ENCODE assay signal across 21 cellular contexts in the genomic region with DNA sequence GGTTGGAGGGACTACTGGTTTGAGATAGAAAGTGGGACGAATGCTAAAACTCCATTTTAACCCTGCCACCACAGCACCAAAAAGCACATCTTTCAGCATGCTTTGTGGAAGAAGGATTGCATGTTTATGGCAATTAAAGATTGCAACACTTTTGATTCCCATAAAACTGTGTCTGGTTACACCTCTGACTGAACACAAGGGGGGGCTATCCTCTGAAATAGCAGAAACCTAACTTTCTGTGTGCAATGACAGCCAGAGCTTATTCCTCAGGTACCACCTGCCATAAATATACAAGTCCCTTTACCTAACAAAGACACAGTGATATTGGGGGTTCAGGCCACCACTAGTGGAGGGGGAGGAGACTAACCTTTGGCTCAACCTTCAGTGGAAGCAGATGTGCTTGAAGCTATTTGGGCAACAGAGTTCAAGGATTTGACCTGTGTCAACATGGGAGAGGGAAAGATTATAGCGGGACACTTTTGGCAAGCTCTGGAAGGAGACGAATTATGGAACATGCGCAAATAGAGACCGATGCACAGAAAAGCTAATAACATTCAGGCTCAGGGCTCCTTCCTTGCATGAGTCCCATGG. TPM values are rescaled to one million over a fixed set of nuclear protein-coding genes. Genes with fewer than 3 reads are reported as not detected.
A peak's percentile ranks its signal among the peaks of the same experiment; 100 is the strongest.
DNase-seq lines count a peak whose midpoint lies in the region; TF ChIP-seq lines count a peak whose summit lies in the region.
"Had no signal": no experiment of that assay in that cellular context is flagged by ENCODE, and none has a peak within 500 bp of the region (broad histone marks: within the 10 kb centered on the region; RNA-seq: fewer than 3 reads in every experiment).

No MANE protein-coding gene starts in this region.

- BruUV-seq in PC-9 (replicated peaks; lab: Mats Ljungman, UMichigan) (no TSS peak), Caco-2 (replicated peaks; lab: Mats Ljungman, UMichigan) (no TSS peak)

- DNase-seq in H7 (peak; percentile 49), PC-9 (no peak), hepatocyte (ENCODE audit: low spot score) (peak; percentile 15), KG1 (lab: John Stamatoyannopoulos, UW) (no peak), COLO829 (ENCODE audit: low spot score) (no peak), Caco-2 (no peak), NCI-H2107 treated with DMSO at 0.1 percent for 48 hours (lab: John Stamatoyannopoulos, UW; ENCODE audit: unreplicated experiment) (no peak)
- DNase-seq: activated CD4-positive, CD25-positive, alpha-beta regulatory T cell treated with anti-CD3 and anti-CD28 coated beads, Interleukin-2, amount 50 U/mL, for 72 hours; activated CD8-positive, alpha-beta memory T cell treated with anti-CD3 and anti-CD28 coated beads, Interleukin-2, amount 10 ng/mL, durations not matched to agents 7 days and 5 days; activated effector memory CD4-positive, alpha-beta T cell treated with Interleukin-2 at 50 U/mL for 16 hours; amniotic stem cell; BE2C; naive thymus-derived CD8-positive, alpha-beta T cell; NCI-H774; T-helper 2 cell; thyroid gland had no signal

- no peaks in the 10 kb centered on the region for H3K9me3 ChIP-seq in DOHH2 (ENCODE audit: control insufficient read depth, insufficient read depth, low read length)
- H3K9me3 ChIP-seq in PC-9 (ENCODE audit: insufficient read depth, low read depth): no peaks in the 10 kb centered on the region
- H3K9me3 ChIP-seq in hepatocyte (ENCODE audit: low read depth): no peaks in the 10 kb centered on the region
- H3K9me3 ChIP-seq in Caco-2: 0 out of 2 replicates have a peak, but pooled peaks cover 3% of the 10 kb centered on the region
- H3K9me3 ChIP-seq: BE2C, prostate gland, thyroid gland had no signal

- no peaks in the 10 kb centered on the region for H3K36me3 Mint-ChIP-seq in Caco-2 (ENCODE audit: insufficient read depth, unreplicated experiment)
- H3K36me3 Mint-ChIP-seq: activated CD8-positive, alpha-beta memory T cell treated with anti-CD3 and anti-CD28 coated beads, Interleukin-2, amount 10 ng/mL, durations not matched to agents 7 days and 5 days; naive thymus-derived CD8-positive, alpha-beta T cell had no signal

- H3K4me3 Mint-ChIP-seq in Caco-2 (ENCODE audit: unreplicated experiment): no peak overlapping the region
- H3K4me3 Mint-ChIP-seq: activated CD8-positive, alpha-beta memory T cell treated with anti-CD3 and anti-CD28 coated beads, Interleukin-2, amount 10 ng/mL, durations not matched to agents 7 days and 5 days; naive thymus-derived CD8-positive, alpha-beta T cell had no signal

- H3K79me2 ChIP-seq in DOHH2 (ENCODE audit: control insufficient read depth, low read length) (no peaks in the 10 kb centered on the region), PC-9 (ENCODE audit: low read depth) (no peaks in the 10 kb centered on the region), hepatocyte (no peaks in the 10 kb centered on the region)

- H3K4me3 ChIP-seq in DOHH2 (ENCODE audit: low read length): no peak overlapping the region
- H3K4me3 ChIP-seq in H7 (ENCODE audit: insufficient read depth, low read depth, low read length): no peak overlapping the region
- H3K4me3 ChIP-seq in PC-9: no peak overlapping the region
- no peak overlapping the region for H3K4me3 ChIP-seq in hepatocyte
- H3K4me3 ChIP-seq in Caco-2 (ENCODE audit: low read depth, low read length): no peak overlapping the region
- H3K4me3 ChIP-seq: lung, prostate gland, thyroid gland had no signal

- H3K27me3 Mint-ChIP-seq in Caco-2 (ENCODE audit: insufficient read depth, unreplicated experiment): peaks cover 3% of the 10 kb centered on the region
- H3K27me3 Mint-ChIP-seq: activated CD8-positive, alpha-beta memory T cell treated with anti-CD3 and anti-CD28 coated beads, Interleukin-2, amount 10 ng/mL, durations not matched to agents 7 days and 5 days had no signal

- H3K27ac Mint-ChIP-seq in Caco-2 (ENCODE audit: unreplicated experiment): no peak overlapping the region
- H3K27ac Mint-ChIP-seq: activated CD8-positive, alpha-beta memory T cell treated with anti-CD3 and anti-CD28 coated beads, Interleukin-2, amount 10 ng/mL, durations not matched to agents 7 days and 5 days; naive thymus-derived CD8-positive, alpha-beta T cell had no signal

- CTCF ChIA-PET in PC-9 (lab: Charles Lee) (no interaction called here), Caco-2 (lab: Charles Lee) (no interaction called here)

- POLR2A ChIA-PET in PC-9 (lab: Charles Lee; ENCODE audit: unreplicated experiment): no interaction called here
- POLR2A ChIA-PET in Caco-2 (lab: Charles Lee): no interaction called here

- TF ChIP-seq CTCF in DOHH2 (IDR thresholded peaks at IDR 0.05; ENCODE audit: low read depth, low read length, poor library complexity, severe bottlenecking): peak; percentile 52
- peak; percentile 33; the same call in 1 of the 2 replicates for TF ChIP-seq CTCF in PC-9 (conservative IDR thresholded peaks at IDR 0.05)
- TF ChIP-seq CTCF in hepatocyte (IDR thresholded peaks at IDR 0.05; ENCODE audit: poor library complexity): peak; percentile 15
- no peak for TF ChIP-seq CTCF in Caco-2 (IDR thresholded peaks at IDR 0.05; ENCODE audit: insufficient read depth in 1 of 2, low read depth in 1 of 2, low read length in 1 of 2, severe bottlenecking in 1 of 2, unreplicated experiment in 1 of 2)

- H3K9me2 ChIP-seq in DOHH2 (replicated peaks; ENCODE audit: control insufficient read depth, low read length) (no peaks in the 10 kb centered on the region), PC-9 (ENCODE audit: insufficient read depth) (no peaks in the 10 kb centered on the region), hepatocyte (replicated peaks; ENCODE audit: insufficient read depth) (no peaks in the 10 kb centered on the region)

- H3K27me3 ChIP-seq in DOHH2 (ENCODE audit: control insufficient read depth, low read length): no peaks in the 10 kb centered on the region
- H3K27me3 ChIP-seq in H7 (ENCODE audit: control insufficient read depth, insufficient read depth, low read length): no peaks in the 10 kb centered on the region
- peaks cover 7% of the 10 kb centered on the region; the same call in 1 of the 2 replicates for H3K27me3 ChIP-seq in PC-9 (ENCODE audit: insufficient read depth, low read depth)
- H3K27me3 ChIP-seq in hepatocyte: no peaks in the 10 kb centered on the region
- no peaks in the 10 kb centered on the region for H3K27me3 ChIP-seq in Caco-2 (replicated peaks; ENCODE audit: control insufficient read depth, insufficient read depth, low read length)
- H3K27me3 ChIP-seq: BE2C, thyroid gland had no signal

- H2AFZ ChIP-seq in PC-9 (no peak overlapping the region), hepatocyte (no peak overlapping the region)

- H3K36me3 ChIP-seq in DOHH2 (ENCODE audit: control insufficient read depth, low read length) (no peaks in the 10 kb centered on the region), H7 (replicated peaks; ENCODE audit: control insufficient read depth, insufficient read depth, low read length) (no peaks in the 10 kb centered on the region), PC-9 (ENCODE audit: low read depth) (no peaks in the 10 kb centered on the region), hepatocyte (replicated peaks; ENCODE audit: insufficient read depth, low read depth) (no peaks in the 10 kb centered on the region), Caco-2 (ENCODE audit: control insufficient read depth, insufficient read depth, low read length) (no peaks in the 10 kb centered on the region; the same call in 1 of the 2 replicates)
- H3K36me3 ChIP-seq: BE2C, prostate gland, thyroid gland had no signal

- 87% methylated on average over 5 of the region's 5 CpGs for WGBS in hepatocyte (ENCODE audit: low lambda C conversion rate, missing lambda C conversion rate)

- H3K9me3 Mint-ChIP-seq in Caco-2 (ENCODE audit: unreplicated experiment): peaks cover 21% of the 10 kb centered on the region

- no peaks in the 10 kb centered on the region for H4K20me1 ChIP-seq in DOHH2 (ENCODE audit: control insufficient read depth, insufficient read depth, low read depth, low read length)
- H4K20me1 ChIP-seq in PC-9 (ENCODE audit: insufficient read depth): no peaks in the 10 kb centered on the region
- no peaks in the 10 kb centered on the region for H4K20me1 ChIP-seq in hepatocyte (ENCODE audit: insufficient read depth, poor library complexity, severe bottlenecking)

- H3F3A ChIP-seq in DOHH2 (ENCODE audit: control insufficient read depth, insufficient read depth) (no peaks in the 10 kb centered on the region), PC-9 (ENCODE audit: insufficient read depth, low read depth) (no peaks in the 10 kb centered on the region)

- intact Hi-C loops in PC-9 (cut with micrococcal nuclease; ENCODE audit: unreplicated experiment) (no loop called here), Caco-2 (cut with micrococcal nuclease; ENCODE audit: unreplicated experiment) (no loop called here)

- H3K27ac ChIP-seq in DOHH2 (ENCODE audit: low read depth, low read length): no peak overlapping the region
- no peak overlapping the region for H3K27ac ChIP-seq in PC-9
- no peak overlapping the region for H3K27ac ChIP-seq in hepatocyte
- H3K27ac ChIP-seq: prostate gland, thyroid gland had no signal

- H3K4me1 Mint-ChIP-seq in Caco-2 (ENCODE audit: low read depth, unreplicated experiment): no peaks in the 10 kb centered on the region
- H3K4me1 Mint-ChIP-seq: activated CD8-positive, alpha-beta memory T cell treated with anti-CD3 and anti-CD28 coated beads, Interleukin-2, amount 10 ng/mL, durations not matched to agents 7 days and 5 days had no signal

- H3K4me2 ChIP-seq in DOHH2 (ENCODE audit: low read length): no peak overlapping the region
- no peak overlapping the region for H3K4me2 ChIP-seq in PC-9
- H3K4me2 ChIP-seq in hepatocyte: no peak overlapping the region

- H3K4me1 ChIP-seq in DOHH2 (ENCODE audit: control insufficient read depth, low read length) (no peaks in the 10 kb centered on the region), PC-9 (replicated peaks; ENCODE audit: insufficient read depth) (no peaks in the 10 kb centered on the region), hepatocyte (ENCODE audit: insufficient read depth) (no peaks in the 10 kb centered on the region), Caco-2 (no peaks in the 10 kb centered on the region)
- H3K4me1 ChIP-seq: BE2C, prostate gland, thyroid gland had no signal

RNA-seq across cellular contexts. Expression of a gene that starts 9.6 kb away (rescaled TPM):
- not detected in 2 replicates for total RNA-seq in H7 (2014; rRNA removed; shearing (Covaris generic))
- total RNA-seq in PC-9 (2021): not detected in 2 replicates
- total RNA-seq in hepatocyte: 223 and 225 TPM in 2 replicates
- polyA plus RNA-seq in hepatocyte: 86.4 and 145 TPM in 2 replicates
- total RNA-seq in Caco-2 (2022): not detected in 2 replicates
- total RNA-seq: frontal cortex, M059J, thyroid gland had no signal
- polyA plus RNA-seq: naive thymus-derived CD8-positive, alpha-beta T cell had no signal

RNA-seq across cellular contexts. Expression of a gene that starts 28.4 kb away (rescaled TPM):
- not detected in 2 replicates for total RNA-seq in H7 (2014; rRNA removed; shearing (Covaris generic))
- total RNA-seq in PC-9 (2021) (not detected in 2 replicates), hepatocyte (1.1 and 1.4 TPM in 2 replicates), Caco-2 (2022) (not detected in 2 replicates)
- 0.51 and 0.52 TPM in 2 replicates for polyA plus RNA-seq in hepatocyte
- total RNA-seq: activated CD8-positive, alpha-beta memory T cell treated with anti-CD3 and anti-CD28 coated beads, Interleukin-2, amount 10 ng/mL, durations not matched to agents 7 days and 5 days; M059J; naive thymus-derived CD8-positive, alpha-beta T cell had no signal
- polyA plus RNA-seq: naive thymus-derived CD8-positive, alpha-beta T cell had no signal

Comparison
In these comparisons a context has a peak if more than half of its experiments do, and no peak if none do; other contexts are left out.
1. CTCF ChIP-seq: peak in DOHH2 (single experiment), PC-9 (single experiment) and hepatocyte (single experiment); none in Caco-2 (0 of 2).
2. DNase-seq: peak in H7 (single experiment) and hepatocyte (single experiment); none in PC-9 (0 of 2), KG1 (single experiment), COLO829 (single experiment), Caco-2 (0 of 2) and NCI-H2107 treated with DMSO at 0.1 percent for 48 hours (single experiment).
3. RNA of a gene that starts 9.6 kb away (total RNA-seq): 223 to 225 TPM in hepatocyte; not detected in Caco-2, not detected in PC-9 and not detected in H7; every median in the first group is over 100 times any median in the second.